ENCODE assay signal across 8 cellular contexts in the genomic region with DNA sequence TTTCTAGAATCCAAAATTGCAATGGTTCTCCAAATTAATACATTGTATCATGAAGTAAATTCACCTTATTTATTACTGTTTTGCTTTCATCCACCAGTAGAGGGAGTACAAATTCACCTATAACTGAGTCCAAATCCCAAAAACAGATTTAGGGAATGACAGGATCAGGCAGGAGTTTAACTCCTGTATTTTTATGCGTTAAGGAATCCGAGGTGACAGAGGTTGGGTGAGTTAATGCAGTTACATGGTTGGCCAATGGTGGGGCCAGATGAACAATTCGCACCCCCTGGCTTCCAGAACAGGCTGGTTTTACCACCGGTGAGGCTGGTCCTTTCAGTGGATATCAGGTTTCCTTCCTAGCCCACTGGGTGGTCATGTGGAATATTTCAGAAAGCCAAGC.
DNase-seq lines count a peak whose midpoint lies in the region; ATAC-seq and TF ChIP-seq lines count a peak whose summit lies in the region.

No MANE protein-coding gene starts in this region.

- ATAC-seq in HG03442 (IDR thresholded peaks at IDR 0.05; ENCODE audit: unreplicated experiment), result no peak
- ATAC-seq in activated T-helper 17 cell treated with anti-CD3 and anti-CD28 coated beads, Interleukin-2, amount 50 U/mL, for 72 hours (replicated peaks), result no peak

- no peak overlapping the region for H3K4me3 ChIP-seq in foreskin fibroblast (ENCODE audit: low read depth in 1 of 2, low read length in 2 of 2)

- DNase-seq in NCI-H748 (lab: John Stamatoyannopoulos, UW; ENCODE audit: unreplicated experiment), result peak; percentile 10
- DNase-seq in NCI-H748 treated with DMSO at 0.1 percent for 48 hours (lab: John Stamatoyannopoulos, UW), result no peak
- DNase-seq in RPMI7951 (ENCODE audit: low read depth), result peak; percentile 32
- DNase-seq in foreskin fibroblast, result peak; percentile 9 to 26
- DNase-seq in superior temporal gyrus (ENCODE audit: extremely low spot score), result peak; percentile 66
- no peak for DNase-seq in globus pallidus (ENCODE audit: low spot score)

- no peaks in the 10 kb centered on the region for H3K4me1 Mint-ChIP-seq in activated T-helper 17 cell treated with anti-CD3 and anti-CD28 coated beads, Interleukin-2, amount 50 U/mL, for 72 hours

- TF ChIP-seq CTCF in foreskin fibroblast (IDR thresholded peaks at IDR 0.05; ENCODE audit: low read depth, low read length), result peak; percentile 62

- H3K9me3 Mint-ChIP-seq in activated T-helper 17 cell treated with anti-CD3 and anti-CD28 coated beads, Interleukin-2, amount 50 U/mL, for 72 hours, result no peaks in the 10 kb centered on the region

- no peaks in the 10 kb centered on the region for H3K36me3 Mint-ChIP-seq in activated T-helper 17 cell treated with anti-CD3 and anti-CD28 coated beads, Interleukin-2, amount 50 U/mL, for 72 hours (ENCODE audit: low read depth)

- H3K27me3 Mint-ChIP-seq in activated T-helper 17 cell treated with anti-CD3 and anti-CD28 coated beads, Interleukin-2, amount 50 U/mL, for 72 hours, result no peaks in the 10 kb centered on the region

- H3K4me3 Mint-ChIP-seq in activated T-helper 17 cell treated with anti-CD3 and anti-CD28 coated beads, Interleukin-2, amount 50 U/mL, for 72 hours, result no peak overlapping the region

- H3K27ac Mint-ChIP-seq in activated T-helper 17 cell treated with anti-CD3 and anti-CD28 coated beads, Interleukin-2, amount 50 U/mL, for 72 hours, result no peak overlapping the region

Comparison
In these comparisons a context has a peak if more than half of its experiments do, and no peak if none do; other contexts are left out.
1. DNase-seq: peak in NCI-H748 (single experiment), RPMI7951 (single experiment), foreskin fibroblast (2 of 2) and superior temporal gyrus (single experiment); none in NCI-H748 treated with DMSO at 0.1 percent for 48 hours (single experiment) and globus pallidus (single experiment).